In the genomic region with DNA sequence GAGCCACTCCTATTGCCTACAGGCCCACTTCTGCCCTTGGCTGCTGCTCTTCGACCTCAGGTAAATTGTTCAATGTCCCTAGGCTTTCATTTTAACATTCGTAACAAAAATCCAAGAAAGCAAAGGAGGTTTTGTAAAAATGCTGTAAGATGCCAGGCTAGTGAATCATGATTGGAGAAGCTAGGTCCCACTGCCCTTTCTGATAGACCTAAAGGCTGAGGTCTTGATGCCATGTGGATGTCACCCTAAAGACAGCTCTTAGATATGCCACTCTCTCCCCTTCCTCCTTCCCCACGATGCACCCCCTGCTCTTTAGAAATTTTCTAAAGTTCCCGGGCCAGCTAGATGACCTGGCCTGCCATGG, we compare ENCODE assay signal across 8 cellular contexts. TPM values are rescaled to one million over a fixed set of nuclear protein-coding genes. Genes with fewer than 3 reads are reported as not detected.
DNase-seq lines count a peak whose midpoint lies in the region; ATAC-seq, FAIRE-seq and TF ChIP-seq lines count a peak whose summit lies in the region.

No MANE protein-coding gene starts in this region.

- H3K9me3 ChIP-seq in left ventricle myocardium inferior (replicated peaks) (no peaks in the 10 kb centered on the region), K562 (replicated peaks; ENCODE audit: control insufficient read depth, insufficient read depth, low read depth, low read length) (no peaks in the 10 kb centered on the region), muscle layer of duodenum (ENCODE audit: control insufficient read depth in 1 of 2, low read length in 2 of 2) (no peaks in the 10 kb centered on the region), vagina (no peaks in the 10 kb centered on the region)

- peak overlapping the region; percentile 20 to 84; a peak in 3 of 4 replicates for H3K9ac ChIP-seq in K562 (ENCODE audit: insufficient read depth in 1 of 2, low read depth in 2 of 2, low read length in 2 of 2)

- BruUV-seq in K562 (replicated peaks; lab: Mats Ljungman, UMichigan): no TSS peak

- peak overlapping the region; percentile 51 for H3K27ac ChIP-seq in left ventricle myocardium inferior (replicated peaks)
- H3K27ac ChIP-seq in K562 (ENCODE audit: extremely low read depth, low read depth, low read length): peak overlapping the region; percentile 61; the same call in 2 of the 3 replicates
- H3K27ac ChIP-seq in muscle layer of duodenum (ENCODE audit: low read length): peak overlapping the region; percentile 58
- peak overlapping the region; percentile 69 for H3K27ac ChIP-seq in vagina

- no peak for FAIRE-seq in K562 (lab: Jason Lieb, UNC)

- no peaks in the 10 kb centered on the region for H3K79me2 ChIP-seq in K562 (ENCODE audit: control insufficient read depth, insufficient read depth, low read length)

- no peaks in the 10 kb centered on the region for H3K9me1 ChIP-seq in K562 (ENCODE audit: control insufficient read depth, insufficient read depth, low read length)

- peaks cover 27% of the 10 kb centered on the region for H3K4me1 ChIP-seq in left ventricle myocardium inferior
- peaks cover 15 to 27% of the 10 kb centered on the region in 2 experiments for H3K4me1 ChIP-seq in K562 (replicated peaks in 1 of 2; ENCODE audit: control insufficient read depth in 2 of 2, insufficient read depth in 2 of 2, low read length in 2 of 2)
- peaks cover 11 to 16% of the 10 kb centered on the region in 2 donors for H3K4me1 ChIP-seq in muscle layer of duodenum (ENCODE audit: control insufficient read depth in 1 of 2, insufficient read depth in 2 of 2, low read length in 2 of 2)
- peaks cover 28% of the 10 kb centered on the region for H3K4me1 ChIP-seq in vagina

- H3K27me3 ChIP-seq in left ventricle myocardium inferior (ENCODE audit: low read depth): no peaks in the 10 kb centered on the region
- H3K27me3 ChIP-seq in K562 (ENCODE audit: control insufficient read depth in 2 of 2, insufficient read depth in 2 of 2, low read length in 2 of 2): no peaks in the 10 kb centered on the region
- no peaks in the 10 kb centered on the region for H3K27me3 ChIP-seq in muscle layer of duodenum (ENCODE audit: low read depth, low read length)
- H3K27me3 ChIP-seq in vagina: no peaks in the 10 kb centered on the region

- 0 out of 2 replicates have a peak, but pooled peaks cover 6% of the 10 kb centered on the region for H4K20me1 ChIP-seq in K562 (replicated peaks; ENCODE audit: control insufficient read depth, insufficient read depth, low read length)

- H3K4me2 ChIP-seq in K562 (ENCODE audit: insufficient read depth, low read length): no peak overlapping the region

- TF ChIP-seq EP300 in K562 (IDR thresholded peaks at IDR 0.05; ENCODE audit: low read length): no peak

- ATAC-seq in left cardiac atrium: no peak
- no peak for ATAC-seq in K562
- ATAC-seq in GM18867 (IDR thresholded peaks at IDR 0.05; ENCODE audit: unreplicated experiment): no peak

- in situ Hi-C loops in K562 (cut with MboI): loop anchor here (5.0 to 10.0 kb wide), 2 partner anchors 91 to 238 kb away; no protein-coding TSS in a partner anchor

- CTCF ChIA-PET in K562 (lab: Yijun Ruan, JAX; ENCODE audit: low intra/inter-chr PET ratio): interaction anchor here (0.7 to 1.6 kb wide), 7 partner anchors 10 to 300 kb away, joined by 3 to 6 read pairs (median 4); a partner anchor contains a TSS

- WGBS in K562 (ENCODE audit: insufficient coverage, low coverage, missing lambda C conversion rate): 94% methylated on average over 4 of the region's 4 CpGs

- H3K4me3 ChIP-seq in left ventricle myocardium inferior (no peak overlapping the region), K562 (no peak overlapping the region), muscle layer of duodenum (ENCODE audit: low read depth in 1 of 2, low read length in 2 of 2) (no peak overlapping the region), vagina (no peak overlapping the region)

- no peak for DNase-seq in left ventricle myocardium inferior
- no peak for DNase-seq in left cardiac atrium
- no peak for DNase-seq in K562 (ENCODE audit: extremely low read depth in 1 of 4, low spot score in 3 of 4)
- DNase-seq in vagina (ENCODE audit: extremely low spot score in 2 of 2): no peak
- no peak for DNase-seq in mesenteric fat pad (ENCODE audit: low spot score)
- DNase-seq in NCI-H2107 (lab: John Stamatoyannopoulos, UW): no peak

- no peak overlapping the region for H2AFZ ChIP-seq in K562 (ENCODE audit: low read depth, low read length)

- intact Hi-C loops in left ventricle myocardium inferior (cut with micrococcal nuclease): no loop called here
- intact Hi-C loops in left cardiac atrium (cut with DNase I): loop anchor here in 1 of 2 donors (10.0 kb wide), 1 partner anchor 88 kb away; no protein-coding TSS in a partner anchor
- intact Hi-C loops in K562 (cut with micrococcal nuclease): loop anchor here (1.0 to 10.0 kb wide), 4 partner anchors 86 to 352 kb away; a partner anchor contains a TSS
- intact Hi-C loops in vagina (cut with DNase I): loop anchor here (10.0 kb wide), 2 partner anchors 88 to 278 kb away; no protein-coding TSS in a partner anchor

- no peak for TF ChIP-seq RAD21 in K562 (CRISPR knock-in tag; conservative IDR thresholded peaks at IDR 0.05 in 1 of 2, IDR thresholded peaks at IDR 0.05 in 1 of 2)

- TF ChIP-seq POLR2A in K562 (conservative IDR thresholded peaks at IDR 0.05) (0 out of 2 replicates have a peak, but pooled peaks have one; percentile 29), vagina (IDR thresholded peaks at IDR 0.05) (no peak)

- H3K36me3 ChIP-seq in left ventricle myocardium inferior: peaks cover 40% of the 10 kb centered on the region
- H3K36me3 ChIP-seq in K562 (ENCODE audit: control insufficient read depth, insufficient read depth, low read length): peaks cover 51% of the 10 kb centered on the region
- H3K36me3 ChIP-seq in muscle layer of duodenum (ENCODE audit: control insufficient read depth in 1 of 2, insufficient read depth in 2 of 2, low read length in 2 of 2): peaks cover 27 to 31% of the 10 kb centered on the region in 2 donors
- peaks cover 0 to 28% of the 10 kb centered on the region in 2 donors for H3K36me3 ChIP-seq in vagina

- POLR2A ChIA-PET in K562 (lab: Yijun Ruan, JAX): interaction anchor here (0.5 to 3.6 kb wide), 9 partner anchors 9 to 385 kb away, joined by 3 to 17 read pairs (median 5); a partner anchor contains a TSS

- TF ChIP-seq CTCF in left ventricle myocardium inferior (IDR thresholded peaks at IDR 0.05; ENCODE audit: borderline replicate concordance) (no peak), K562 (IDR thresholded peaks at IDR 0.05 in 2 of 3, conservative IDR thresholded peaks at IDR 0.05 in 1 of 3; ENCODE audit: insufficient read depth in 2 of 3, low read depth in 1 of 3, low read length in 3 of 3) (no peak), vagina (IDR thresholded peaks at IDR 0.05) (no peak)

RNA-seq across cellular contexts. Expression of a gene that starts 9.9 kb away (rescaled TPM):
- total RNA-seq in left ventricle myocardium inferior (5.8 TPM), left cardiac atrium (1 to 10 TPM; 8.2 to 9.5 TPM), K562 (2014; rRNA removed) (6.0 and 9.5 TPM in 2 replicates), K562 (2014; rRNA removed; fragmentation: Illumina TruSeq; extraction: Trizol) (4.9 and 6.9 TPM in 2 replicates), K562 (2015; rRNA removed; fragmentation: Illumina TruSeq; extraction: Trizol) (10.9 and 11.0 TPM in 2 replicates), K562 (2021) (28.5 and 29.3 TPM in 2 replicates), vagina (8.3 TPM), mesenteric fat pad (15.6 TPM)
- 12.4 and 38.5 TPM in 2 replicates for total RNA-seq in K562 (2011; cell fraction: chromatin; rRNA removed; ENCODE audit: low replicate concordance)
- total RNA-seq in K562 (2011; cell fraction: nucleolus; rRNA removed): 42.0 and 48.5 TPM in 2 replicates
- total RNA-seq in K562 (2011; cell fraction: nucleoplasm; rRNA removed): 31.2 and 37.3 TPM in 2 replicates
- polyA plus RNA-seq in K562 (2011; rRNA removed) (9.7 and 22.5 TPM in 2 replicates), K562 (2014; fragmentation: Illumina TruSeq; extraction: Trizol) (17.4 and 17.7 TPM in 2 replicates), K562 (2014; fragmentation: Nextera tagmentation; extraction: Ambion mirVana) (1 to 10 TPM in 1 of 2 experiments, under 1 TPM in 1; 0.92 to 3.5 TPM), K562 (2014; rRNA removed) (10.9 and 12.2 TPM in 2 replicates)
- 35.8 and 45.0 TPM in 2 replicates for polyA plus RNA-seq in K562 (2011; cell fraction: cytosol; rRNA removed)
- polyA plus RNA-seq in K562 (2011; cell fraction: nucleus; rRNA removed): 26.6 and 34.6 TPM in 2 replicates
- polyA plus RNA-seq in K562 (2012): 27.8 and 28.1 TPM in 2 replicates
- 12.3 and 16.2 TPM in 2 replicates for polyA minus RNA-seq in K562 (2011; rRNA and poly(A)+ RNA removed)
- 24.0 and 24.4 TPM in 2 replicates for polyA minus RNA-seq in K562 (2011; cell fraction: cytosol; rRNA and poly(A)+ RNA removed)
- 11.2 and 12.8 TPM in 2 replicates for polyA minus RNA-seq in K562 (2011; cell fraction: nucleus; rRNA and poly(A)+ RNA removed)

RNA-seq across cellular contexts. Expression of a gene that starts 45.0 kb away (rescaled TPM):
- total RNA-seq in left ventricle myocardium inferior (75.9 TPM), left cardiac atrium (10 to 100 TPM; 59.3 to 73.3 TPM), K562 (2014; rRNA removed) (20.1 and 26.7 TPM in 2 replicates), K562 (2014; rRNA removed; fragmentation: Illumina TruSeq; extraction: Trizol) (42.5 and 50.0 TPM in 2 replicates), K562 (2015; rRNA removed; fragmentation: Illumina TruSeq; extraction: Trizol) (36.9 and 38.9 TPM in 2 replicates), K562 (2021) (54.6 and 57.9 TPM in 2 replicates), vagina (28.7 TPM), mesenteric fat pad (73.7 TPM)
- 44.4 and 59.0 TPM in 2 replicates for total RNA-seq in K562 (2011; cell fraction: chromatin; rRNA removed; ENCODE audit: low replicate concordance)
- 21.2 and 22.4 TPM in 2 replicates for total RNA-seq in K562 (2011; cell fraction: nucleolus; rRNA removed)
- total RNA-seq in K562 (2011; cell fraction: nucleoplasm; rRNA removed): 36.6 and 51.3 TPM in 2 replicates
- polyA plus RNA-seq in K562 (2011; rRNA removed) (36.6 and 41.6 TPM in 2 replicates), K562 (2014; fragmentation: Illumina TruSeq; extraction: Trizol) (26.6 and 30.0 TPM in 2 replicates), K562 (2014; fragmentation: Nextera tagmentation; extraction: Ambion mirVana) (10 to 100 TPM; 24.8 to 32.2 TPM), K562 (2014; rRNA removed) (27.6 and 32.2 TPM in 2 replicates)
- 18.7 and 33.1 TPM in 2 replicates for polyA plus RNA-seq in K562 (2011; cell fraction: cytosol; rRNA removed)
- polyA plus RNA-seq in K562 (2011; cell fraction: nucleus; rRNA removed): 17.1 and 19.8 TPM in 2 replicates
- 15.1 and 15.2 TPM in 2 replicates for polyA plus RNA-seq in K562 (2012)
- 47.4 and 66.2 TPM in 2 replicates for polyA minus RNA-seq in K562 (2011; rRNA and poly(A)+ RNA removed)
- polyA minus RNA-seq in K562 (2011; cell fraction: cytosol; rRNA and poly(A)+ RNA removed): 27.6 and 34.9 TPM in 2 replicates
- polyA minus RNA-seq in K562 (2011; cell fraction: nucleus; rRNA and poly(A)+ RNA removed): 8.8 and 20.9 TPM in 2 replicates

RNA-seq across cellular contexts. Expression of a gene that starts 49.2 kb away (rescaled TPM):
- 58.2 TPM for total RNA-seq in left ventricle myocardium inferior
- total RNA-seq in left cardiac atrium: 10 to 100 TPM; 57.2 to 76.6 TPM
- 35.0 and 69.1 TPM in 2 replicates for total RNA-seq in K562 (2011; cell fraction: chromatin; rRNA removed; ENCODE audit: low replicate concordance)
- total RNA-seq in K562 (2011; cell fraction: nucleolus; rRNA removed): 25.7 and 30.0 TPM in 2 replicates
- total RNA-seq in K562 (2011; cell fraction: nucleoplasm; rRNA removed): 48.0 and 76.6 TPM in 2 replicates
- 119 and 120 TPM in 2 replicates for total RNA-seq in K562 (2014; rRNA removed)
- 114 and 125 TPM in 2 replicates for total RNA-seq in K562 (2014; rRNA removed; fragmentation: Illumina TruSeq; extraction: Trizol)
- total RNA-seq in K562 (2015; rRNA removed; fragmentation: Illumina TruSeq; extraction: Trizol): 97.2 and 102 TPM in 2 replicates
- 234 and 257 TPM in 2 replicates for total RNA-seq in K562 (2021)
- 53.7 and 55.5 TPM in 2 replicates for polyA plus RNA-seq in K562 (2011; rRNA removed)
- polyA plus RNA-seq in K562 (2011; cell fraction: cytosol; rRNA removed): 42.2 and 48.3 TPM in 2 replicates
- polyA plus RNA-seq in K562 (2011; cell fraction: nucleus; rRNA removed): 41.0 and 48.4 TPM in 2 replicates
- 191 and 193 TPM in 2 replicates for polyA plus RNA-seq in K562 (2012)
- polyA plus RNA-seq in K562 (2014; fragmentation: Illumina TruSeq; extraction: Trizol): 199 and 203 TPM in 2 replicates
- polyA plus RNA-seq in K562 (2014; fragmentation: Nextera tagmentation; extraction: Ambion mirVana): 10 to 100 TPM; 48.4 to 53.2 TPM
- 116 and 140 TPM in 2 replicates for polyA plus RNA-seq in K562 (2014; rRNA removed)
- polyA minus RNA-seq in K562 (2011; rRNA and poly(A)+ RNA removed): 36.1 and 52.7 TPM in 2 replicates
- polyA minus RNA-seq in K562 (2011; cell fraction: cytosol; rRNA and poly(A)+ RNA removed): 70.3 and 82.8 TPM in 2 replicates
- 17.4 and 34.9 TPM in 2 replicates for polyA minus RNA-seq in K562 (2011; cell fraction: nucleus; rRNA and poly(A)+ RNA removed)
- total RNA-seq in vagina: 104 TPM
- total RNA-seq in mesenteric fat pad: 80.1 TPM
